In the genomic region with DNA sequence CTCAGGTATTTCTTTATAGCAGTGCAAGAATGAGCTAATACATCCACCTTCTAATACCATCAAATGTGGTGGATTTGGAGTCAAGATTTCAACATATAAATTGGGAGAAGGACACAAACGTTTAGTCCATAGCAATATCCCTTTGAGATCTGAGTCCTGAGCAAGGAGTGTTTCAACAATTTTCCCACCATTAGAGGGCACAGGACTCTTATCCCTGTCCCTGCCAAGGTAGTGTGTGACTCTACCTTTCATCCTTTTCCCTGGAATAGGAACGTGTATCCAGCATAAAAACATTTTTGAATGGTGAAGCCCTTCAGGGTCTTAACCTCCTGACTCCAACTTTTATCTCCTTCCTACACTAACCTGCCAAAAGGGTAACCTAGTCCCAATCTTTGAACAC, we compare ENCODE assay signal across 1 cellular context.
TF ChIP-seq lines count a peak whose summit lies in the region.

No MANE protein-coding gene starts in this region.

TF ChIP-seq in HCT116, 20 proteins besides CTCF, POLR2A, EP300 and RAD21 (continued from another document):
- TF ChIP-seq, protein P1, sequence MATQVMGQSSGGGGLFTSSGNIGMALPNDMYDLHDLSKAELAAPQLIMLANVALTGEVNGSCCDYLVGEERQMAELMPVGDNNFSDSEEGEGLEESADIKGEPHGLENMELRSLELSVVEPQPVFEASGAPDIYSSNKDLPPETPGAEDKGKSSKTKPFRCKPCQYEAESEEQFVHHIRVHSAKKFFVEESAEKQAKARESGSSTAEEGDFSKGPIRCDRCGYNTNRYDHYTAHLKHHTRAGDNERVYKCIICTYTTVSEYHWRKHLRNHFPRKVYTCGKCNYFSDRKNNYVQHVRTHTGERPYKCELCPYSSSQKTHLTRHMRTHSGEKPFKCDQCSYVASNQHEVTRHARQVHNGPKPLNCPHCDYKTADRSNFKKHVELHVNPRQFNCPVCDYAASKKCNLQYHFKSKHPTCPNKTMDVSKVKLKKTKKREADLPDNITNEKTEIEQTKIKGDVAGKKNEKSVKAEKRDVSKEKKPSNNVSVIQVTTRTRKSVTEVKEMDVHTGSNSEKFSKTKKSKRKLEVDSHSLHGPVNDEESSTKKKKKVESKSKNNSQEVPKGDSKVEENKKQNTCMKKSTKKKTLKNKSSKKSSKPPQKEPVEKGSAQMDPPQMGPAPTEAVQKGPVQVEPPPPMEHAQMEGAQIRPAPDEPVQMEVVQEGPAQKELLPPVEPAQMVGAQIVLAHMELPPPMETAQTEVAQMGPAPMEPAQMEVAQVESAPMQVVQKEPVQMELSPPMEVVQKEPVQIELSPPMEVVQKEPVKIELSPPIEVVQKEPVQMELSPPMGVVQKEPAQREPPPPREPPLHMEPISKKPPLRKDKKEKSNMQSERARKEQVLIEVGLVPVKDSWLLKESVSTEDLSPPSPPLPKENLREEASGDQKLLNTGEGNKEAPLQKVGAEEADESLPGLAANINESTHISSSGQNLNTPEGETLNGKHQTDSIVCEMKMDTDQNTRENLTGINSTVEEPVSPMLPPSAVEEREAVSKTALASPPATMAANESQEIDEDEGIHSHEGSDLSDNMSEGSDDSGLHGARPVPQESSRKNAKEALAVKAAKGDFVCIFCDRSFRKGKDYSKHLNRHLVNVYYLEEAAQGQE (IDR thresholded peaks at IDR 0.05; ENCODE audit: low read depth): no peak
- TF ChIP-seq POLR2AphosphoS5 (IDR thresholded peaks at IDR 0.05; ENCODE audit: low read depth, low read length) (no peak), SRF (IDR thresholded peaks at IDR 0.05; ENCODE audit: low read depth) (no peak), TCF7L2 (IDR thresholded peaks at IDR 0.05; ENCODE audit: borderline replicate concordance, extremely low read depth, insufficient read depth, insufficient read length) (no peak), ELF1 (IDR thresholded peaks at IDR 0.05; ENCODE audit: borderline replicate concordance, low read depth) (no peak), EZH2 (IDR thresholded peaks at IDR 0.05) (no peak), SIN3A (IDR thresholded peaks at IDR 0.05; ENCODE audit: low read depth) (no peak), CBX3 (IDR thresholded peaks at IDR 0.05; ENCODE audit: low read depth) (no peak), EGR1 (IDR thresholded peaks at IDR 0.05; ENCODE audit: low read depth) (no peak), ZNF274 (IDR thresholded peaks at IDR 0.05; ENCODE audit: low read depth, low read length) (no peak), SP1 (IDR thresholded peaks at IDR 0.05; ENCODE audit: low read depth) (no peak), EZH2phosphoT487 (IDR thresholded peaks at IDR 0.05; ENCODE audit: borderline replicate concordance) (no peak)
- TF ChIP-seq, protein P2, sequence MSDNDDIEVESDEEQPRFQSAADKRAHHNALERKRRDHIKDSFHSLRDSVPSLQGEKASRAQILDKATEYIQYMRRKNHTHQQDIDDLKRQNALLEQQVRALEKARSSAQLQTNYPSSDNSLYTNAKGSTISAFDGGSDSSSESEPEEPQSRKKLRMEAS (IDR thresholded peaks at IDR 0.05): no peak
TF ChIP-seq in HCT116: peak in this region for 0.
